ENCODE assay signal across 8 cellular contexts in genomic region chr9:109320734-109321448, GRCh38. TPM values are rescaled to one million over a fixed set of nuclear protein-coding genes. Genes with fewer than 3 reads are reported as not detected.
DNase-seq lines count a peak whose midpoint lies in the region; ATAC-seq, FAIRE-seq and TF ChIP-seq lines count a peak whose summit lies in the region.

Gene EPB41L4B, minus strand, starts transcription at chr9:109321059. Its CDS starts 613 bp downstream, at chr9:109320446.

- no peak for FAIRE-seq in RCC 7860 (lab: Jason Lieb, UNC)

- intact Hi-C loops in activated T-helper 2 cell treated with anti-CD3 and anti-CD28 coated beads, Interferon-gamma antibody, Interleukin-2, Interleukin-4, amounts not matched to agents 10 μg/mL and 5 μg/mL and 100 μg/mL, durations not matched to agents 14 hours and 24 hours and 36 hours (cut with micrococcal nuclease): loop anchor here (1.0 to 10.0 kb wide), 6 partner anchors 77 to 386 kb away; partner anchors contain the start of genes ABITRAM and ELP1

- H3K27ac Mint-ChIP-seq in activated T-helper 2 cell treated with anti-CD3 and anti-CD28 coated beads, Interferon-gamma antibody, Interleukin-2, Interleukin-4, amounts not matched to agents 10 μg/mL and 5 μg/mL and 100 μg/mL, durations not matched to agents 14 hours and 24 hours and 36 hours: no peak within 1 kb of the TSS
- H3K27ac Mint-ChIP-seq in nephron progenitor cell: peak within 1 kb of the TSS; percentile 23

- peak; percentile 94 for ATAC-seq in GM21737 (IDR thresholded peaks at IDR 0.05; ENCODE audit: unreplicated experiment)
- ATAC-seq in stimulated activated naive CD8-positive, alpha-beta T cell treated with anti-CD3 and anti-CD28 coated beads, Interleukin-15, Interleukin-2, amounts not matched to agents 100 U/mL and 50 U/mL, for 24 hours: peak; percentile 97

- TF ChIP-seq CTCF in fibroblast of the aortic adventitia (IDR thresholded peaks at IDR 0.05; ENCODE audit: insufficient read depth, low read length) (peak; percentile 85), nephron progenitor cell (IDR thresholded peaks at IDR 0.05) (peak; percentile 83)

- peaks cover 60% of the 10 kb centered on the region for H3K27me3 Mint-ChIP-seq in activated T-helper 2 cell treated with anti-CD3 and anti-CD28 coated beads, Interferon-gamma antibody, Interleukin-2, Interleukin-4, amounts not matched to agents 10 μg/mL and 5 μg/mL and 100 μg/mL, durations not matched to agents 14 hours and 24 hours and 36 hours (ENCODE audit: low read depth)
- H3K27me3 Mint-ChIP-seq in nephron progenitor cell (ENCODE audit: low read depth, poor library complexity): peaks cover 57% of the 10 kb centered on the region

- no peaks in the 10 kb centered on the region for H3K9me3 Mint-ChIP-seq in activated T-helper 2 cell treated with anti-CD3 and anti-CD28 coated beads, Interferon-gamma antibody, Interleukin-2, Interleukin-4, amounts not matched to agents 10 μg/mL and 5 μg/mL and 100 μg/mL, durations not matched to agents 14 hours and 24 hours and 36 hours
- no peaks in the 10 kb centered on the region for H3K9me3 Mint-ChIP-seq in nephron progenitor cell

- peak; percentile 56 for DNase-seq in DMS53 treated with DMSO at 0.1 percent for 48 hours (lab: John Stamatoyannopoulos, UW; ENCODE audit: unreplicated experiment)
- DNase-seq in KG1 (lab: John Stamatoyannopoulos, UW): peak; percentile 49
- DNase-seq in RCC 7860 (ENCODE audit: low spot score): peak; percentile 81
- peak; percentile 86 for DNase-seq in activated T-helper 2 cell treated with anti-CD3 and anti-CD28 coated beads, Interferon-gamma antibody, Interleukin-2, Interleukin-4, amounts not matched to agents 10 μg/mL and 5 μg/mL and 100 μg/mL, durations not matched to agents 14 hours and 24 hours and 36 hours (ENCODE audit: low spot score)
- DNase-seq in fibroblast of the aortic adventitia (ENCODE audit: low read depth): peak; percentile 66
- peak; percentile 96 for DNase-seq in nephron progenitor cell
- DNase-seq in stimulated activated naive CD8-positive, alpha-beta T cell treated with anti-CD3 and anti-CD28 coated beads, Interleukin-15, Interleukin-2, amounts not matched to agents 100 U/mL and 50 U/mL, for 24 hours: peak; percentile 94

- peak within 1 kb of the TSS; percentile 79 for H3K4me3 Mint-ChIP-seq in activated T-helper 2 cell treated with anti-CD3 and anti-CD28 coated beads, Interferon-gamma antibody, Interleukin-2, Interleukin-4, amounts not matched to agents 10 μg/mL and 5 μg/mL and 100 μg/mL, durations not matched to agents 14 hours and 24 hours and 36 hours (ENCODE audit: low read depth)
- peak within 1 kb of the TSS; percentile 88 for H3K4me3 Mint-ChIP-seq in nephron progenitor cell

- peaks cover 8% of the 10 kb centered on the region for H3K4me1 Mint-ChIP-seq in activated T-helper 2 cell treated with anti-CD3 and anti-CD28 coated beads, Interferon-gamma antibody, Interleukin-2, Interleukin-4, amounts not matched to agents 10 μg/mL and 5 μg/mL and 100 μg/mL, durations not matched to agents 14 hours and 24 hours and 36 hours (ENCODE audit: low read depth)
- H3K4me1 Mint-ChIP-seq in nephron progenitor cell: peaks cover 27% of the 10 kb centered on the region

- no peaks in the 10 kb centered on the region for H3K36me3 Mint-ChIP-seq in activated T-helper 2 cell treated with anti-CD3 and anti-CD28 coated beads, Interferon-gamma antibody, Interleukin-2, Interleukin-4, amounts not matched to agents 10 μg/mL and 5 μg/mL and 100 μg/mL, durations not matched to agents 14 hours and 24 hours and 36 hours (ENCODE audit: low read depth)
- H3K36me3 Mint-ChIP-seq in nephron progenitor cell (ENCODE audit: low read depth): no peaks in the 10 kb centered on the region

- peak within 1 kb of the TSS; percentile 49 for H3K4me3 ChIP-seq in fibroblast of the aortic adventitia (ENCODE audit: low read depth, low read length)

RNA-seq across cellular contexts. Expression of gene EPB41L4B, which starts in this region (rescaled TPM):
- total RNA-seq in activated T-helper 2 cell treated with anti-CD3 and anti-CD28 coated beads, Interferon-gamma antibody, Interleukin-2, Interleukin-4, amounts not matched to agents 10 μg/mL and 5 μg/mL and 100 μg/mL, durations not matched to agents 14 hours and 24 hours and 36 hours: 1.5 and 1.6 TPM in 2 replicates
- 0.08 and 1.8 TPM in 2 replicates for total RNA-seq in fibroblast of the aortic adventitia (ENCODE audit: low replicate concordance)

Comparison
In these comparisons a context has a peak if more than half of its experiments do, and no peak if none do; other contexts are left out.
1. Peak in every context shown above with its lines: DNase-seq, ATAC-seq and H3K4me3 ChIP-seq.